ENCODE assay signal across 22 cellular contexts in the genomic region with DNA sequence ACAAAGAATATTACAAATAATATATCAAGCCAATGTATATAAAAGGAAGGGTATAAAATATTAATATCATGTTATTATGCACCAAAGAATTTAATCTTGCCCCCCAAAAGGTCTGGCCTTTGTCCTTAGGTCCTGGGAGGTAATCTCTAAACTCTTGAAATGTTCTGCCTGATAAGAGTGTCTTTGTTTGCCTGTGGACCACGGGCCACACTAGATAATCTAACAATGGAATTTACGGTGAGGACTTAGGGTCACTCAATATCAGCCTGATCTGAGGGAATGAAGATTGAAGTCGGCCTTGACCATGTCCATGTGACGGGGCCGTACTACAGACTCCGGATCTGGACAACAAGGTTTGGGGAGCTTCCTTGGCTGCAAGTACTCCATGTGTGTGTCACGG. TPM values are rescaled to one million over a fixed set of nuclear protein-coding genes. Genes with fewer than 3 reads are reported as not detected.
DNase-seq lines count a peak whose midpoint lies in the region; ATAC-seq, FAIRE-seq and TF ChIP-seq lines count a peak whose summit lies in the region.
"Had no signal": no experiment of that assay in that cellular context is flagged by ENCODE, and none has a peak within 500 bp of the region (broad histone marks: within the 10 kb centered on the region; RNA-seq: fewer than 3 reads in every experiment).

No MANE protein-coding gene starts in this region.

- H3K79me1 ChIP-seq in mesendoderm (ENCODE audit: low read length) = no peaks in the 10 kb centered on the region

- no peak overlapping the region for H3K4me3 ChIP-seq in K562
- H3K4me3 ChIP-seq in mesendoderm (ENCODE audit: low read length) = no peak overlapping the region
- H3K4me3 ChIP-seq in SK-N-SH (ENCODE audit: low read depth in 2 of 2, low read length in 1 of 2) = no peak overlapping the region
- no peak overlapping the region for H3K4me3 ChIP-seq in suprapubic skin
- H3K4me3 ChIP-seq: BLaER1 had no signal

- 32% methylated on average over 7 of the region's 7 CpGs for WGBS in K562 (ENCODE audit: insufficient coverage, low coverage, missing lambda C conversion rate)
- no CpG with 5 or more reads among the region's 7 CpGs for whole genome bisulfite sequencing in mesendoderm (ENCODE audit: extremely low coverage, insufficient coverage, low lambda C conversion rate)
- 85% methylated on average over 5 of the region's 7 CpGs for WGBS in SK-N-SH (ENCODE audit: low lambda C conversion rate)
- 90% methylated on average over 7 of the region's 7 CpGs for WGBS in suprapubic skin

- peaks cover 0 to 9% (median 0%) of the 10 kb centered on the region in 4 donors for H3K4me1 Mint-ChIP-seq in naive thymus-derived CD8-positive, alpha-beta T cell
- H3K4me1 Mint-ChIP-seq: CD8-positive, alpha-beta memory T cell had no signal

- H3K23ac ChIP-seq in mesendoderm (ENCODE audit: low read length) = no peak overlapping the region

- ATAC-seq in K562 = peak; percentile 27; the same call in 2 of the 3 replicates
- ATAC-seq in naive thymus-derived CD8-positive, alpha-beta T cell = no peak

- peak overlapping the region in 2 of 10 donors; percentile 7 to 24 for H3K27ac Mint-ChIP-seq in naive thymus-derived CD8-positive, alpha-beta T cell

- H3K27me3 ChIP-seq in K562 (ENCODE audit: control insufficient read depth in 2 of 2, insufficient read depth in 2 of 2, low read length in 2 of 2) (no peaks in the 10 kb centered on the region), mesendoderm (ENCODE audit: insufficient read depth, low read length, poor library complexity) (no peaks in the 10 kb centered on the region), SK-N-SH (ENCODE audit: insufficient read depth) (no peaks in the 10 kb centered on the region), suprapubic skin (no peaks in the 10 kb centered on the region)
- H3K27me3 ChIP-seq: BE2C, BLaER1 had no signal

- H3F3A ChIP-seq in SK-N-SH (replicated peaks; ENCODE audit: insufficient read depth) = no peaks in the 10 kb centered on the region

- no peak overlapping the region for H3K4ac ChIP-seq in mesendoderm (ENCODE audit: low read depth, low read length)

- DNase-seq in K562 (ENCODE audit: extremely low read depth in 1 of 4, low spot score in 3 of 4) = peak in 1 of 4 experiments; percentile 20
- peak; percentile 67 for DNase-seq in mesendoderm
- no peak for DNase-seq in naive thymus-derived CD8-positive, alpha-beta T cell
- DNase-seq in SK-N-SH = no peak
- no peak for DNase-seq in suprapubic skin (ENCODE audit: low spot score in 2 of 2)
- DNase-seq: 8988T; ACHN; BE2C; C1 segment of cervical spinal cord; CD4-positive, alpha-beta memory T cell; CD4-positive, CD25-positive, alpha-beta regulatory T cell; CD8-positive, alpha-beta memory T cell; COR-L47; DMS 273 treated with DMSO at 0.1 percent for 48 hours; DMS153; DMS79 treated with DMSO at 0.1 percent for 48 hours; GF-D8 had no signal

- no peak overlapping the region for H3K27ac ChIP-seq in K562 (ENCODE audit: extremely low read depth, low read depth, low read length)
- no peak overlapping the region for H3K27ac ChIP-seq in mesendoderm (ENCODE audit: low read depth, low read length)
- H3K27ac ChIP-seq in SK-N-SH (ENCODE audit: low read depth in 2 of 2, low read length in 1 of 2) = no peak overlapping the region
- H3K27ac ChIP-seq in suprapubic skin = no peak overlapping the region
- H3K27ac ChIP-seq: BLaER1 had no signal

- no peaks in the 10 kb centered on the region for H3K9me2 ChIP-seq in SK-N-SH

- H3K4me1 ChIP-seq in K562 (replicated peaks in 1 of 2; ENCODE audit: control insufficient read depth in 2 of 2, insufficient read depth in 2 of 2, low read length in 2 of 2) (peaks cover 0 to 5% of the 10 kb centered on the region in 2 experiments; a peak in 3 of 5 replicates), mesendoderm (ENCODE audit: control insufficient read depth, low read depth, low read length) (no peaks in the 10 kb centered on the region), SK-N-SH (ENCODE audit: control insufficient read depth in 1 of 2, insufficient read depth in 2 of 2, low read depth in 1 of 2, low read length in 1 of 2) (no peaks in the 10 kb centered on the region; a peak in 1 of 4 replicates), suprapubic skin (peaks cover 6% of the 10 kb centered on the region)
- H3K4me1 ChIP-seq: BE2C had no signal

- intact Hi-C loops in K562 (cut with micrococcal nuclease) = no loop called here

- no peaks in the 10 kb centered on the region for H4K20me1 ChIP-seq in K562 (replicated peaks; ENCODE audit: control insufficient read depth, insufficient read depth, low read length)
- H4K20me1 ChIP-seq in SK-N-SH (ENCODE audit: insufficient read depth) = no peaks in the 10 kb centered on the region
- H4K20me1 ChIP-seq: BLaER1 had no signal

- no peaks in the 10 kb centered on the region for H3K27me3 Mint-ChIP-seq in naive thymus-derived CD8-positive, alpha-beta T cell
- H3K27me3 Mint-ChIP-seq: CD4-positive, alpha-beta memory T cell; CD4-positive, CD25-positive, alpha-beta regulatory T cell; CD8-positive, alpha-beta memory T cell had no signal

- peak overlapping the region; percentile 59 for H2BK5ac ChIP-seq in mesendoderm (ENCODE audit: low read length)

- CTCF ChIA-PET in K562 (lab: Yijun Ruan, JAX; ENCODE audit: low intra/inter-chr PET ratio) = no interaction called here
- CTCF ChIA-PET in SK-N-SH (lab: Yijun Ruan, JAX) = interaction anchor here (1.1 kb wide), 1 partner anchor 87 kb away, joined by 3 read pairs; no protein-coding TSS in a partner anchor

- H3K36me3 Mint-ChIP-seq in naive thymus-derived CD8-positive, alpha-beta T cell = peaks cover 2 to 72% (median 24%) of the 10 kb centered on the region in 3 donors

- no peak for TF ChIP-seq CTCF in K562 (IDR thresholded peaks at IDR 0.05 in 2 of 3, conservative IDR thresholded peaks at IDR 0.05 in 1 of 3; ENCODE audit: insufficient read depth in 2 of 3, low read depth in 1 of 3, low read length in 3 of 3)
- TF ChIP-seq CTCF in SK-N-SH (IDR thresholded peaks at IDR 0.05) = no peak
- TF ChIP-seq CTCF in suprapubic skin (IDR thresholded peaks at IDR 0.05) = no peak

- no peak overlapping the region for H3K56ac ChIP-seq in mesendoderm (ENCODE audit: low read length)

- no TSS peak for BruUV-seq in K562 (replicated peaks; lab: Mats Ljungman, UMichigan)

- TF ChIP-seq EP300 in K562 (IDR thresholded peaks at IDR 0.05; ENCODE audit: low read length) (no peak), SK-N-SH (IDR thresholded peaks at IDR 0.05; ENCODE audit: borderline replicate concordance in 1 of 2, low read depth in 1 of 2, low read length in 1 of 2) (no peak), suprapubic skin (IDR thresholded peaks at IDR 0.05) (no peak)

- peak; percentile 40 for FAIRE-seq in K562 (lab: Jason Lieb, UNC)
- FAIRE-seq: G401.6, GM12891, GM19239 had no signal

- H3K4me2 ChIP-seq in K562 (ENCODE audit: insufficient read depth, low read length) (no peak overlapping the region; the same call in 1 of the 2 replicates), mesendoderm (ENCODE audit: low read length) (no peak overlapping the region), SK-N-SH (no peak overlapping the region)
- H3K4me2 ChIP-seq: BLaER1 had no signal

- in situ Hi-C loops in K562 (cut with MboI) = no loop called here

- H3K79me2 ChIP-seq in K562 (ENCODE audit: control insufficient read depth, insufficient read depth, low read length) (no peaks in the 10 kb centered on the region), mesendoderm (ENCODE audit: control insufficient read depth, insufficient read depth, low read length) (no peaks in the 10 kb centered on the region), SK-N-SH (ENCODE audit: insufficient read depth) (no peaks in the 10 kb centered on the region)

- peaks cover 3% of the 10 kb centered on the region for H3K9me1 ChIP-seq in K562 (ENCODE audit: control insufficient read depth, insufficient read depth, low read length)

- H3K36me3 ChIP-seq in K562 (ENCODE audit: control insufficient read depth, insufficient read depth, low read length) (peaks cover 18% of the 10 kb centered on the region; the same call in 2 of the 3 replicates), mesendoderm (ENCODE audit: control insufficient read depth, insufficient read depth, low read length) (no peaks in the 10 kb centered on the region), SK-N-SH (replicated peaks in 1 of 2; ENCODE audit: control insufficient read depth in 1 of 2, insufficient read depth in 2 of 2, low read length in 1 of 2) (peaks cover 11 to 18% of the 10 kb centered on the region in 2 experiments), suprapubic skin (peaks cover 21% of the 10 kb centered on the region)
- H3K36me3 ChIP-seq: BE2C had no signal

- H3K4me3 Mint-ChIP-seq in naive thymus-derived CD8-positive, alpha-beta T cell = no peak overlapping the region
- H3K4me3 Mint-ChIP-seq: CD14-positive monocyte; CD4-positive, alpha-beta memory T cell; CD4-positive, CD25-positive, alpha-beta regulatory T cell; CD8-positive, alpha-beta memory T cell had no signal

- no peak overlapping the region for H4K5ac ChIP-seq in mesendoderm (ENCODE audit: low read length)

- H4K8ac ChIP-seq in mesendoderm (ENCODE audit: low read depth, low read length) = no peak overlapping the region

- H3K9ac ChIP-seq in K562 (ENCODE audit: insufficient read depth in 1 of 2, low read depth in 2 of 2, low read length in 2 of 2) = no peak overlapping the region
- H3K9ac ChIP-seq in mesendoderm (ENCODE audit: low read length) = no peak overlapping the region
- H3K9ac ChIP-seq in SK-N-SH = no peak overlapping the region
- H3K9ac ChIP-seq: BLaER1 had no signal

- TF ChIP-seq POLR2A in K562 (conservative IDR thresholded peaks at IDR 0.05) (no peak), suprapubic skin (IDR thresholded peaks at IDR 0.05) (no peak)

- H3K18ac ChIP-seq in mesendoderm (ENCODE audit: low read length) = no peak overlapping the region

- no peak overlapping the region for H2AK5ac ChIP-seq in mesendoderm (ENCODE audit: low read length)

- TF ChIP-seq RAD21 in K562 (CRISPR knock-in tag; conservative IDR thresholded peaks at IDR 0.05 in 1 of 2, IDR thresholded peaks at IDR 0.05 in 1 of 2) (no peak), SK-N-SH (IDR thresholded peaks at IDR 0.05; ENCODE audit: low read length) (no peak)

- H2AFZ ChIP-seq in K562 (ENCODE audit: low read depth, low read length) (no peak overlapping the region; the same call in 1 of the 2 replicates), SK-N-SH (ENCODE audit: low read depth) (no peak overlapping the region)

- no peaks in the 10 kb centered on the region for H3K9me3 Mint-ChIP-seq in naive thymus-derived CD8-positive, alpha-beta T cell
- H3K9me3 Mint-ChIP-seq: CD14-positive monocyte; CD4-positive, alpha-beta memory T cell; CD4-positive, CD25-positive, alpha-beta regulatory T cell; CD8-positive, alpha-beta memory T cell had no signal

- no peak overlapping the region for H2BK120ac ChIP-seq in mesendoderm (ENCODE audit: low read depth, low read length)

- POLR2A ChIA-PET in K562 (lab: Yijun Ruan, JAX) = interaction anchor here (1.4 kb wide), 1 partner anchor 17 kb away, joined by 4 read pairs; no protein-coding TSS in a partner anchor
- POLR2A ChIA-PET in naive thymus-derived CD8-positive, alpha-beta T cell (lab: Charles Lee) = no interaction called here
- POLR2A ChIA-PET in SK-N-SH (lab: Yijun Ruan, JAX) = no interaction called here

- no peaks in the 10 kb centered on the region for H3K9me3 ChIP-seq in K562 (replicated peaks; ENCODE audit: control insufficient read depth, insufficient read depth, low read depth, low read length)
- H3K9me3 ChIP-seq in SK-N-SH = no peaks in the 10 kb centered on the region
- H3K9me3 ChIP-seq in suprapubic skin = no peaks in the 10 kb centered on the region
- H3K9me3 ChIP-seq: BE2C, BLaER1 had no signal

- H2BK15ac ChIP-seq in mesendoderm (replicated peaks; ENCODE audit: low read depth) = no peak overlapping the region

RNA-seq across cellular contexts. Expression of a gene that starts 42.9 kb away (rescaled TPM):
- total RNA-seq in K562 (2011; cell fraction: chromatin; rRNA removed; ENCODE audit: low replicate concordance) = 5.6 and 5.8 TPM in 2 replicates
- 2.8 and 3.8 TPM in 2 replicates for total RNA-seq in K562 (2011; cell fraction: nucleolus; rRNA removed)
- 2.7 and 4.0 TPM in 2 replicates for total RNA-seq in K562 (2011; cell fraction: nucleoplasm; rRNA removed)
- total RNA-seq in K562 (2014; rRNA removed) (1.1 and 1.3 TPM in 2 replicates), K562 (2014; rRNA removed; fragmentation: Illumina TruSeq; extraction: Trizol) (0.44 and 0.67 TPM in 2 replicates), K562 (2015; rRNA removed; fragmentation: Illumina TruSeq; extraction: Trizol) (0.57 and 0.69 TPM in 2 replicates), K562 (2021) (1.0 and 1.4 TPM in 2 replicates), suprapubic skin (1 to 10 TPM in 3 of 4 donors, under 1 TPM in 1; 0.68 to 8.8 (median 3.1) TPM)
- polyA plus RNA-seq in K562 (2011; rRNA removed) (0.29 and 0.31 TPM in 2 replicates), K562 (2014; fragmentation: Illumina TruSeq; extraction: Trizol) (0.16 and 0.32 TPM in 2 replicates), K562 (2014; fragmentation: Nextera tagmentation; extraction: Ambion mirVana) (under 1 TPM in 1 of 2 experiments, not detected in 1; 0.32 TPM), K562 (2014; rRNA removed) (0.32 TPM in 1 of 2 replicates, not detected in the other), SK-N-SH (2012; rRNA removed) (0.19 and 0.30 TPM in 2 replicates)
- polyA plus RNA-seq in K562 (2011; cell fraction: cytosol; rRNA removed) = 0.25 and 0.40 TPM in 2 replicates
- polyA plus RNA-seq in K562 (2011; cell fraction: nucleus; rRNA removed) = 0.74 and 1.4 TPM in 2 replicates
- 0.39 and 0.64 TPM in 2 replicates for polyA plus RNA-seq in K562 (2012)
- 0.63 and 0.74 TPM in 2 replicates for polyA minus RNA-seq in K562 (2011; rRNA and poly(A)+ RNA removed)
- 1.4 TPM in 1 of 2 replicates, not detected in the other for polyA minus RNA-seq in K562 (2011; cell fraction: cytosol; rRNA and poly(A)+ RNA removed)
- 2.6 TPM in 2 replicates for polyA minus RNA-seq in K562 (2011; cell fraction: nucleus; rRNA and poly(A)+ RNA removed)
- polyA plus RNA-seq in mesendoderm (2013, experiment 1 of 2) = 0.69 TPM
- 0.60 TPM for polyA plus RNA-seq in mesendoderm (2013, experiment 2 of 2)
- 1 to 10 TPM; 1.6 to 2.5 TPM for total RNA-seq in naive thymus-derived CD8-positive, alpha-beta T cell
- polyA plus RNA-seq in naive thymus-derived CD8-positive, alpha-beta T cell = under 1 TPM; 0.58 to 0.89 (median 0.78) TPM
- 0.27 and 0.31 TPM in 2 replicates for polyA plus RNA-seq in SK-N-SH (2012; cell fraction: cytosol; rRNA removed)
- polyA plus RNA-seq in SK-N-SH (2012; cell fraction: nucleus; rRNA removed) = 0.57 and 0.86 TPM in 2 replicates
